Comparison of ENCODE assay signal across 8 cellular contexts in the genomic region with DNA sequence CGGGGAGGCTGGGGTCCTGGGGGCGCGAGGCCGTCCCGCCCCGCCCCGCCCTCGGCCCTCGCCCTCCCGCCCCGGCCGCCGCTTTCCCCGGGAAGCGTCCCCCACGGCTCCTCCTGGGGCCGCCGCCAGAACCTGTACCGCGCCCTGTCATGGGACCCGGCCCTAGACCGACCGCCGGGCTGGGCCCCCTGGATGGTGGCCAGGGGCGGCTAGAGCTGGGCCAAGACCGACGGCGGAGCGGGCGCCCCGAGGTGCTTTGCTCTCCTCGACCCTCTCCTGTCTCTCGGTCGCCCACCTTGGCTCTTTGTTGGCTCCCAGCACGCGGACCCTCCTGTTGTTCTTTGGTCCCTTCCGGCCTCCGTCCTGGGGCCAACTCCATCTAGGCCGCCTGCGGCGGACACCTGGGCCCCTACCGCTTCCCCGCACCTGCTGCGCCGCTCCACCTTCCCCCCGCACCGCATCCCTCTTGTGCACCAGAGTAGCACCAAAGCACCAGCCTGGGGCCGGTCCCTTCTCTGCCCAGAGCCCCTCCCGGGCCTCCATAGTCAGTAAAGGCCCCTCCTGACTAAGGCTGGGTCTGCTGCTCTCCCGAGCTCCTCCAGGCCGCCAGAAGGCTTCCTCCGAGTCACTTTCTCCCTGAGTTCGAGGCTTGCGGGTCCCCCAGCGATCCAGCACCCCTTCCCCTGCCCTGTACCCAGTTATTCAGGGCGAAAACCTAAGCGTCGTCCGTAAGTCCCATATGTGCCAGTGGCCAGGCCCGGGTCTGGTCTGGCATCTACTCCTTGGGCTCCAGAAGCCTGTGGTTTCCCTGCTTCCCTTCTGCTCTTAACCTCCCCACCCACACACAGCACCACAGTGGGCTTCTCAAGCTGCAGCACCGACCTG. TPM values are rescaled to one million over a fixed set of nuclear protein-coding genes. Genes with fewer than 3 reads are reported as not detected.
DNase-seq lines count a peak whose midpoint lies in the region; FAIRE-seq and TF ChIP-seq lines count a peak whose summit lies in the region.

No MANE protein-coding gene starts in this region.

- H3K27ac ChIP-seq in BLaER1 treated with 17β-estradiol and CSF1 and Interleukin-3, amounts not matched to agents 10 nM and 100 nM, result peak overlapping the region; percentile 81 to 100 (median 91)
- H3K27ac ChIP-seq in iPS DF 6.9 (ENCODE audit: low read length) (no peak overlapping the region), stomach (peak overlapping the region in 4 of 5 donors; percentile 95 to 97 (median 96))

- POLR2A ChIA-PET in activated CD4-positive, alpha-beta memory T cell treated with anti-CD3 and anti-CD28 coated beads for 36 hours (lab: Charles Lee), result interaction anchor here (0.8 to 5.0 kb wide), 4 partner anchors 10 to 16 kb away, joined by 4 to 56 read pairs (median 12); partner anchors contain the start of gene SLBP

- peak overlapping the region; percentile 66 to 90 (median 85) for H3K4me3 ChIP-seq in BLaER1 treated with 17β-estradiol and CSF1 and Interleukin-3, amounts not matched to agents 10 nM and 100 nM
- H3K4me3 ChIP-seq in iPS DF 6.9 (ENCODE audit: low read length) (peak overlapping the region; percentile 95), stomach (peak overlapping the region; percentile 70 to 89 (median 83))

- peak overlapping the region; percentile 89 for H3K4me3 Mint-ChIP-seq in activated CD4-positive, alpha-beta memory T cell treated with anti-CD3 and anti-CD28 coated beads for 36 hours

- H3K9me3 ChIP-seq in BLaER1 treated with 17β-estradiol and CSF1 and Interleukin-3, amounts not matched to agents 10 nM and 100 nM (replicated peaks in 1 of 11), result no peaks in the 10 kb centered on the region
- no peaks in the 10 kb centered on the region for H3K9me3 ChIP-seq in iPS DF 6.9 (ENCODE audit: control insufficient read depth, insufficient read depth, low read length)
- no peaks in the 10 kb centered on the region for H3K9me3 ChIP-seq in stomach

- peaks cover 12 to 54% (median 46%) of the 10 kb centered on the region in 11 experiments; a peak in 21 of 22 replicates for H3K36me3 ChIP-seq in BLaER1 treated with 17β-estradiol and CSF1 and Interleukin-3, amounts not matched to agents 10 nM and 100 nM
- H3K36me3 ChIP-seq in iPS DF 6.9 (ENCODE audit: control insufficient read depth, insufficient read depth, low read length) (peaks cover 33% of the 10 kb centered on the region), stomach (peaks cover 0 to 32% (median 21%) of the 10 kb centered on the region in 4 donors)

- no CpG with 5 or more reads among the region's 61 CpGs for WGBS in iPS DF 6.9 (ENCODE audit: insufficient coverage, insufficient read length)
- WGBS in stomach, 5 donors, result 4 to 6% (median 5%) methylated on average over 31 to 60 of the region's 61 CpGs

- DNase-seq in H54 (ENCODE audit: insufficient read length, low spot score) (no peak), iPS DF 6.9 (ENCODE audit: low read depth, low spot score) (no peak), stomach (no peak), NCI-H2029 treated with DMSO at 0.1 percent for 48 hours (lab: John Stamatoyannopoulos, UW) (no peak), NCI-H510A (lab: John Stamatoyannopoulos, UW) (no peak), activated gamma-delta T cell treated with Interleukin-2 at 50 U/mL for 16 hours (no peak)
- DNase-seq in activated CD4-positive, alpha-beta memory T cell treated with anti-CD3 and anti-CD28 coated beads for 36 hours, result peak; percentile 31

- peak overlapping the region; percentile 99 for H3K27ac Mint-ChIP-seq in activated CD4-positive, alpha-beta memory T cell treated with anti-CD3 and anti-CD28 coated beads for 36 hours

- TF ChIP-seq POLR2A in H54 (IDR thresholded peaks at IDR 0.05; ENCODE audit: low read depth, low read length) (0 out of 2 replicates have a peak, but pooled peaks have one; percentile 11), stomach (IDR thresholded peaks at IDR 0.05) (no peak)

- no peak for TF ChIP-seq EP300 in stomach (IDR thresholded peaks at IDR 0.05)

- no peaks in the 10 kb centered on the region for H3K27me3 ChIP-seq in BLaER1 treated with 17β-estradiol and CSF1 and Interleukin-3, amounts not matched to agents 10 nM and 100 nM
- H3K27me3 ChIP-seq in iPS DF 6.9 (ENCODE audit: control insufficient read depth, insufficient read depth, low read length), result no peaks in the 10 kb centered on the region
- H3K27me3 ChIP-seq in stomach, result no peaks in the 10 kb centered on the region

- peaks cover 55% of the 10 kb centered on the region for H3K4me1 Mint-ChIP-seq in activated CD4-positive, alpha-beta memory T cell treated with anti-CD3 and anti-CD28 coated beads for 36 hours (ENCODE audit: low read depth)

- peaks cover 19 to 83% (median 70%) of the 10 kb centered on the region in 11 experiments for H4K20me1 ChIP-seq in BLaER1 treated with 17β-estradiol and CSF1 and Interleukin-3, amounts not matched to agents 10 nM and 100 nM

- no peak for FAIRE-seq in H54 (lab: Jason Lieb, UNC)

- TF ChIP-seq CTCF in stomach (IDR thresholded peaks at IDR 0.05), result no peak

- H3K4me1 ChIP-seq in BLaER1 treated with 17β-estradiol and CSF1 and Interleukin-3, amounts not matched to agents 10 nM and 100 nM, result peaks cover 74 to 87% (median 83%) of the 10 kb centered on the region in 10 experiments
- peaks cover 4% of the 10 kb centered on the region; the same call in 1 of the 2 replicates for H3K4me1 ChIP-seq in iPS DF 6.9 (ENCODE audit: control insufficient read depth, insufficient read depth, low read length)
- H3K4me1 ChIP-seq in stomach, result peaks cover 49 to 72% (median 64%) of the 10 kb centered on the region in 4 donors

- intact Hi-C loops in activated CD4-positive, alpha-beta memory T cell treated with anti-CD3 and anti-CD28 coated beads for 36 hours (cut with micrococcal nuclease), result loop anchor here (1.0 to 5.0 kb wide), 4 partner anchors 10 to 695 kb away; partner anchors contain the start of genes CFAP99, LETM1, SLBP and UVSSA
- intact Hi-C loops in stomach (cut with DNase I; ENCODE audit: low total_unique reads), result no loop called here

- H3K4me2 ChIP-seq in BLaER1 treated with 17β-estradiol and CSF1 and Interleukin-3, amounts not matched to agents 10 nM and 100 nM, result peak overlapping the region; percentile 93 to 100 (median 98)

- CTCF ChIA-PET in activated CD4-positive, alpha-beta memory T cell treated with anti-CD3 and anti-CD28 coated beads for 36 hours (lab: Charles Lee), result interaction anchor here (1.9 to 6.0 kb wide), 4 partner anchors 9 to 30 kb away, joined by 8 to 142 read pairs (median 12); partner anchors contain the start of gene SLBP

- no peaks in the 10 kb centered on the region for H3K9me3 Mint-ChIP-seq in activated CD4-positive, alpha-beta memory T cell treated with anti-CD3 and anti-CD28 coated beads for 36 hours

- peaks cover 47% of the 10 kb centered on the region for H3K36me3 Mint-ChIP-seq in activated CD4-positive, alpha-beta memory T cell treated with anti-CD3 and anti-CD28 coated beads for 36 hours

- peak overlapping the region; percentile 78 to 100 (median 99) for H3K9ac ChIP-seq in BLaER1 treated with 17β-estradiol and CSF1 and Interleukin-3, amounts not matched to agents 10 nM and 100 nM

- no peaks in the 10 kb centered on the region for H3K27me3 Mint-ChIP-seq in activated CD4-positive, alpha-beta memory T cell treated with anti-CD3 and anti-CD28 coated beads for 36 hours

RNA-seq across cellular contexts. Expression of gene TACC3, which starts 0.6 kb away (rescaled TPM):
- total RNA-seq in activated CD4-positive, alpha-beta memory T cell treated with anti-CD3 and anti-CD28 coated beads for 36 hours, result 100 to 1,000 TPM; 194 to 201 TPM
- 10 to 100 TPM in 4 of 5 donors, 1 to 10 TPM in 1; 9.5 to 74.1 (median 30.9) TPM for total RNA-seq in stomach
- 10 to 100 TPM in 2 of 3 donors, 1 to 10 TPM in 1; 7.2 to 22.7 (median 14.3) TPM for polyA plus RNA-seq in stomach

RNA-seq across cellular contexts. Expression of gene TMEM129, which starts 0.8 kb away (rescaled TPM):
- total RNA-seq in activated CD4-positive, alpha-beta memory T cell treated with anti-CD3 and anti-CD28 coated beads for 36 hours, result 10 to 100 TPM; 16.2 to 18.1 TPM
- 100 to 1,000 TPM in 2 of 5 donors, 10 to 100 TPM in 2, 1 to 10 TPM in 1; 9.9 to 171 (median 41.6) TPM for total RNA-seq in stomach
- polyA plus RNA-seq in stomach, result 10 to 100 TPM; 13.7 to 29.9 (median 19.1) TPM

RNA-seq across cellular contexts. Expression of gene SLBP, which starts 9.8 kb away (rescaled TPM):
- 100 to 1,000 TPM; 103 to 106 TPM for total RNA-seq in activated CD4-positive, alpha-beta memory T cell treated with anti-CD3 and anti-CD28 coated beads for 36 hours
- total RNA-seq in stomach, result 100 to 1,000 TPM in 3 of 5 donors, 10 to 100 TPM in 2; 28.3 to 163 (median 100) TPM
- polyA plus RNA-seq in stomach, result 10 to 100 TPM; 30.9 to 35.6 (median 32.5) TPM

RNA-seq across cellular contexts. Expression of gene FAM53A, which starts 37.8 kb away (rescaled TPM):
- total RNA-seq in activated CD4-positive, alpha-beta memory T cell treated with anti-CD3 and anti-CD28 coated beads for 36 hours, result 1 to 10 TPM; 1.3 to 1.4 TPM
- total RNA-seq in stomach, result under 1 TPM in 1 of 5 donors, not detected in 4; 0.73 TPM
- 1 to 10 TPM; 1.4 to 2.8 (median 2.1) TPM for polyA plus RNA-seq in stomach
